Comparison of ENCODE assay signal across 9 cellular contexts in the genomic region with DNA sequence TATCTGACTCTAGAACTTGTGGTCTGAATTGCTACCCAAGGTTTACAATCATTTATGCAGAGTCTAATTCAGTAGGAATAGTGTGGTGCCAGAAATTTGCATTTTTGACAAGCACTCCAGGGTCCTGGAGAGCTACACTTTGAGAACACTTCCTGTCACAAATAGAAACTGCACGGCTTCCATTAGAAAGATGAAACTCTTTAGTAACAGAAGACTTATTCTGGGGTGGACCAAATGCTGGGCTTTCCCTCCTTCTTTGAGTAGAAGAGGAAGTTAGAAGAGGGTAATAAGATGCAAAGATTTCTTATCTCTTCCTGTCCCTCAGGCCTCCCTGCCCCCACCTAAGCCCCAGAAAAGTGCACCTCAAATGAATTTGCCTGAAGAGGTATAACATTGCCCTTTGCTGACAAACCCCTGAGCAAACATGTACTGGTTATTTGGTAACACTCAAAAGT. TPM values are rescaled to one million over a fixed set of nuclear protein-coding genes. Genes with fewer than 3 reads are reported as not detected.
DNase-seq lines count a peak whose midpoint lies in the region; ATAC-seq and TF ChIP-seq lines count a peak whose summit lies in the region.
"Had no signal": no experiment of that assay in that cellular context is flagged by ENCODE, and none has a peak within 500 bp of the region (broad histone marks: within the 10 kb centered on the region; RNA-seq: fewer than 3 reads in every experiment).

No MANE protein-coding gene starts in this region.

- no peaks in the 10 kb centered on the region for H4K20me1 ChIP-seq in hepatocyte (ENCODE audit: insufficient read depth, poor library complexity, severe bottlenecking)

- no peaks in the 10 kb centered on the region for H3K27me3 Mint-ChIP-seq in activated naive CD4-positive, alpha-beta T cell treated with anti-CD3 and anti-CD28 coated beads, Interleukin-2, amount 10 ng/mL, durations not matched to agents 7 days and 5 days
- H3K27me3 Mint-ChIP-seq in stimulated activated naive B cell treated with anti-CD40 and anti-IgM and Interleukin-4, amounts not matched to agents 10 μg/mL and 1 μg/mL and 100 μg/mL, for 72 hours, result no peaks in the 10 kb centered on the region

- peak overlapping the region; percentile 92 for H3K27ac Mint-ChIP-seq in activated naive CD4-positive, alpha-beta T cell treated with anti-CD3 and anti-CD28 coated beads, Interleukin-2, amount 10 ng/mL, durations not matched to agents 7 days and 5 days
- peak overlapping the region; percentile 74 for H3K27ac Mint-ChIP-seq in stimulated activated naive B cell treated with anti-CD40 and anti-IgM and Interleukin-4, amounts not matched to agents 10 μg/mL and 1 μg/mL and 100 μg/mL, for 72 hours

- peaks cover 10% of the 10 kb centered on the region for H3K4me1 ChIP-seq in hepatocyte (ENCODE audit: insufficient read depth)

- H3K27me3 ChIP-seq in hepatocyte, result no peaks in the 10 kb centered on the region
- H3K27me3 ChIP-seq: MG63 had no signal

- peak; percentile 64 for DNase-seq in activated naive CD4-positive, alpha-beta T cell treated with anti-CD3 and anti-CD28 coated beads, Interleukin-2, amount 10 ng/mL, durations not matched to agents 7 days and 5 days
- DNase-seq in activated naive CD4-positive, alpha-beta T cell treated with Interleukin-2 at 50 U/mL for 16 hours, result no peak
- DNase-seq in OCI-M1 (lab: John Stamatoyannopoulos, UW) (peak; percentile 59), NCI-H146 (lab: John Stamatoyannopoulos, UW) (no peak), ureter (ENCODE audit: low spot score) (no peak), hepatocyte (ENCODE audit: low spot score) (no peak)
- DNase-seq in stimulated activated naive B cell treated with anti-CD40 and anti-IgM and Interleukin-4, amounts not matched to agents 10 μg/mL and 1 μg/mL and 100 μg/mL, for 72 hours, result peak; percentile 35
- DNase-seq: MG63 had no signal

- H3K4me3 ChIP-seq in hepatocyte, result no peak overlapping the region
- H3K4me3 ChIP-seq: MG63 had no signal

- CTCF ChIA-PET in activated naive CD4-positive, alpha-beta T cell treated with anti-CD3 and anti-CD28 coated beads, Interleukin-2, amount 10 ng/mL, durations not matched to agents 7 days and 5 days (lab: Charles Lee), result interaction anchor here (0.9 to 4.9 kb wide), 5 partner anchors 32 to 244 kb away, joined by 3 to 38 read pairs (median 3); no protein-coding TSS in a partner anchor

- no peak overlapping the region for H3K4me2 ChIP-seq in hepatocyte

- 62% methylated on average over 1 of the region's 1 CpG for WGBS in hepatocyte (ENCODE audit: low lambda C conversion rate, missing lambda C conversion rate)

- no peaks in the 10 kb centered on the region for H3K79me2 ChIP-seq in hepatocyte

- no peaks in the 10 kb centered on the region for H3K9me3 ChIP-seq in hepatocyte (ENCODE audit: low read depth)
- H3K9me3 ChIP-seq: MG63 had no signal

- TF ChIP-seq CTCF in hepatocyte (IDR thresholded peaks at IDR 0.05; ENCODE audit: poor library complexity), result no peak

- no peaks in the 10 kb centered on the region for H3K36me3 ChIP-seq in hepatocyte (replicated peaks; ENCODE audit: insufficient read depth, low read depth)
- H3K36me3 ChIP-seq: MG63 had no signal

- H2AFZ ChIP-seq in hepatocyte, result no peak overlapping the region

- peak overlapping the region; percentile 31 for H3K4me3 Mint-ChIP-seq in activated naive CD4-positive, alpha-beta T cell treated with anti-CD3 and anti-CD28 coated beads, Interleukin-2, amount 10 ng/mL, durations not matched to agents 7 days and 5 days
- H3K4me3 Mint-ChIP-seq in stimulated activated naive B cell treated with anti-CD40 and anti-IgM and Interleukin-4, amounts not matched to agents 10 μg/mL and 1 μg/mL and 100 μg/mL, for 72 hours, result peak overlapping the region in 1 of 2 donors; percentile 44

- H3K9me2 ChIP-seq in hepatocyte (replicated peaks; ENCODE audit: insufficient read depth), result no peaks in the 10 kb centered on the region

- peaks cover 74% of the 10 kb centered on the region for H3K36me3 Mint-ChIP-seq in activated naive CD4-positive, alpha-beta T cell treated with anti-CD3 and anti-CD28 coated beads, Interleukin-2, amount 10 ng/mL, durations not matched to agents 7 days and 5 days
- H3K36me3 Mint-ChIP-seq in stimulated activated naive B cell treated with anti-CD40 and anti-IgM and Interleukin-4, amounts not matched to agents 10 μg/mL and 1 μg/mL and 100 μg/mL, for 72 hours, result peaks cover 36 to 53% of the 10 kb centered on the region in 2 donors

- H3K9me3 Mint-ChIP-seq in activated naive CD4-positive, alpha-beta T cell treated with anti-CD3 and anti-CD28 coated beads, Interleukin-2, amount 10 ng/mL, durations not matched to agents 7 days and 5 days, result no peaks in the 10 kb centered on the region
- H3K9me3 Mint-ChIP-seq in stimulated activated naive B cell treated with anti-CD40 and anti-IgM and Interleukin-4, amounts not matched to agents 10 μg/mL and 1 μg/mL and 100 μg/mL, for 72 hours, result no peaks in the 10 kb centered on the region

- peak; percentile 79 for ATAC-seq in HG02981 (IDR thresholded peaks at IDR 0.05; ENCODE audit: unreplicated experiment)
- peak; percentile 95 to 96 for ATAC-seq in stimulated activated naive B cell treated with anti-CD40 and anti-IgM and Interleukin-4, amounts not matched to agents 10 μg/mL and 1 μg/mL and 100 μg/mL, for 72 hours (replicated peaks)

- peaks cover 89% of the 10 kb centered on the region for H3K4me1 Mint-ChIP-seq in activated naive CD4-positive, alpha-beta T cell treated with anti-CD3 and anti-CD28 coated beads, Interleukin-2, amount 10 ng/mL, durations not matched to agents 7 days and 5 days
- H3K4me1 Mint-ChIP-seq in stimulated activated naive B cell treated with anti-CD40 and anti-IgM and Interleukin-4, amounts not matched to agents 10 μg/mL and 1 μg/mL and 100 μg/mL, for 72 hours, result peaks cover 26 to 67% of the 10 kb centered on the region in 2 donors

- H3K27ac ChIP-seq in hepatocyte, result no peak overlapping the region

RNA-seq across cellular contexts. Expression of a gene that starts 28.4 kb away (rescaled TPM):
- total RNA-seq in ureter, result 141 TPM
- total RNA-seq in hepatocyte, result 41.0 and 51.3 TPM in 2 replicates
- 34.3 and 44.8 TPM in 2 replicates for polyA plus RNA-seq in hepatocyte

Comparison
In these comparisons a context has a peak if more than half of its experiments do, and no peak if none do; other contexts are left out.
1. DNase-seq: peak in activated naive CD4-positive, alpha-beta T cell treated with anti-CD3 and anti-CD28 coated beads, Interleukin-2, amount 10 ng/mL, durations not matched to agents 7 days and 5 days (single experiment), OCI-M1 (single experiment) and stimulated activated naive B cell treated with anti-CD40 and anti-IgM and Interleukin-4, amounts not matched to agents 10 μg/mL and 1 μg/mL and 100 μg/mL, for 72 hours (single experiment); none in activated naive CD4-positive, alpha-beta T cell treated with Interleukin-2 at 50 U/mL for 16 hours (single experiment), NCI-H146 (single experiment), ureter (single experiment) and hepatocyte (single experiment).